12 cellular contexts compared by ENCODE assay signal in the genomic region with DNA sequence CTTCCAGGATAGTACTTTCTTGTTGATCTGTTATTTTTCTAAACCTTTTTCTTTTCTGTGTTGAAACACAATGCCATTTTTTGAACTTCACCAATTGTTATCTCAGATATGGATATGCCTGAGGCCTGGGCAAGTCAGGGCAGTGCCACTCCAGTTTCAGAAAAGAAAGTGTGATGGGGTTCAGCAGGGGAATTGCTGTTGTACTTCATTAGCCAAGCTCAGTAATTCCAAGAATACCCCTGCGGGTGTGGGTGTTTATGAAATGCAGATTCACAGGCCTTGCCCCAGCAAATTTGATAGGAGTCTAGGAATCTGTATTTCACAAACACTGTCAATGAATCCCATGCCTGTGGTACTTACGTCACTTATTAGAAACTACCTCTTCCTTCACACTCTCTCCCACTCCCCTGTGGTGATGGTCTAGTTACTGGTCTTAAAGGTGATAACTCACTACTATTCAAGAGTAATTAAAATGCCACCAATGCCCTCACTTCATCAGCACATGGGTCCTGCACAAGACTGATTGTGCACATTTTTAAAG.
"Had no signal": no experiment of that assay in that cellular context is flagged by ENCODE, and none has a peak within 500 bp of the region (broad histone marks: within the 10 kb centered on the region; RNA-seq: fewer than 3 reads in every experiment).

No MANE protein-coding gene starts in this region.

- H3K4me3 Mint-ChIP-seq: activated naive CD4-positive, alpha-beta T cell treated with anti-CD3 and anti-CD28 coated beads, Interleukin-2, amount 50 U/mL, for 24 hours; dendritic cell treated with granulocyte-macrophage colony-stimulating factor and Interleukin-4, amounts not matched to agents 40 ng/mL and 50 ng/mL, for 4 days; effector memory CD8-positive, alpha-beta T cell; neural crest cell; stimulated activated naive B cell treated with anti-CD40 and anti-IgM and Interleukin-4, amounts not matched to agents 10 μg/mL and 1 μg/mL and 100 μg/mL, for 72 hours had no signal

- DNase-seq: activated CD4-positive, alpha-beta T cell treated with anti-CD3 and anti-CD28 coated beads, Interleukin-2, amount 50 U/mL, for 1 hour; cerebellar nuclear complex; effector memory CD8-positive, alpha-beta T cell; mesenchymal stem cell; retina; small intestine; stimulated activated naive B cell treated with anti-CD40 and anti-IgM and Interleukin-4, amounts not matched to agents 10 μg/mL and 1 μg/mL and 100 μg/mL, for 72 hours; substantia nigra; upper lobe of right lung had no signal

- H3K27me3 ChIP-seq: upper lobe of right lung had no signal

- H3K9me3 ChIP-seq: upper lobe of right lung had no signal

- H3K4me3 ChIP-seq: upper lobe of right lung had no signal

- ATAC-seq: effector memory CD8-positive, alpha-beta T cell; stimulated activated naive B cell treated with anti-CD40 and anti-IgM and Interleukin-4, amounts not matched to agents 10 μg/mL and 1 μg/mL and 100 μg/mL, for 72 hours; upper lobe of right lung had no signal

- H3K27me3 Mint-ChIP-seq: activated naive CD4-positive, alpha-beta T cell treated with anti-CD3 and anti-CD28 coated beads, Interleukin-2, amount 50 U/mL, for 24 hours; effector memory CD8-positive, alpha-beta T cell had no signal

- H3K4me1 Mint-ChIP-seq: activated naive CD4-positive, alpha-beta T cell treated with anti-CD3 and anti-CD28 coated beads, Interleukin-2, amount 50 U/mL, for 24 hours; stimulated activated naive B cell treated with anti-CD40 and anti-IgM and Interleukin-4, amounts not matched to agents 10 μg/mL and 1 μg/mL and 100 μg/mL, for 72 hours had no signal

- H3K27ac Mint-ChIP-seq: activated naive CD4-positive, alpha-beta T cell treated with anti-CD3 and anti-CD28 coated beads, Interleukin-2, amount 50 U/mL, for 24 hours; dendritic cell treated with granulocyte-macrophage colony-stimulating factor and Interleukin-4, amounts not matched to agents 40 ng/mL and 50 ng/mL, for 4 days; effector memory CD8-positive, alpha-beta T cell; stimulated activated naive B cell treated with anti-CD40 and anti-IgM and Interleukin-4, amounts not matched to agents 10 μg/mL and 1 μg/mL and 100 μg/mL, for 72 hours had no signal

- H3K36me3 ChIP-seq: upper lobe of right lung had no signal

- H3K9me3 Mint-ChIP-seq: activated naive CD4-positive, alpha-beta T cell treated with anti-CD3 and anti-CD28 coated beads, Interleukin-2, amount 50 U/mL, for 24 hours; dendritic cell treated with granulocyte-macrophage colony-stimulating factor and Interleukin-4, amounts not matched to agents 40 ng/mL and 50 ng/mL, for 4 days; neural crest cell; stimulated activated naive B cell treated with anti-CD40 and anti-IgM and Interleukin-4, amounts not matched to agents 10 μg/mL and 1 μg/mL and 100 μg/mL, for 72 hours had no signal

- H3K27ac ChIP-seq: upper lobe of right lung had no signal

- H3K36me3 Mint-ChIP-seq: activated naive CD4-positive, alpha-beta T cell treated with anti-CD3 and anti-CD28 coated beads, Interleukin-2, amount 50 U/mL, for 24 hours; stimulated activated naive B cell treated with anti-CD40 and anti-IgM and Interleukin-4, amounts not matched to agents 10 μg/mL and 1 μg/mL and 100 μg/mL, for 72 hours had no signal
